ENCODE assay signal across 14 cellular contexts in the genomic region with DNA sequence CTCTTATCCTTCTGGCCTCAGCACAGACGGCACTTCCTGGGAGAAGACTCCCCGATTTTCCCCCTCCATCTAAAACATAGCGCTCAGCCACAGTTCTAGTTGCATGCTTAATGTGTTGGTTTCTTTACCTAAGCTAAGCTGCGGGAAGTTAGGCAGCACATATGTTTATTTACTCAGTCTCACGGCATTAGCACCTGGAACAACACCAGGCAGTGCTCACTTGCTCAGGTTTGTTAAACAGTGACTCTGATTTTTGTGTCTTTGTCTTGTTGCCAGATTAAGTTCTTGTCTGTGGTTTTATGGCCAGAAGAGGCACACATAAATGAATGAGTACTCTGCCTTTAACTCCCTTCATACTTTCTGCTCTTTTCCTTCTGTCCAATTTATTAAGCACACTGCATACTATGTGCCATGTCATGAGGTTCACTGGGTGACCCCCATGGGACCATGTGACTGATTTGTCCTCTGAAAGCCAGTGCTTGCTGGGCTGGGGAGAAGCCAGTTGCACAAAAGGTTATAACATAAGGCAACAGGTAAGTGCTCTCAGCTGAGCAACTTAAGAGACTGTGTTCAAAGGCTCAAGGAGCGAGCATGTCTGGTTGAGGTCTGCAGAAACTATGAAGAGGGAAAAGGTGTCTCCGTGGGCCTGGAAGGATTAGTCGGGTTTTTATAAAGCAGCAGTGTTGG.
DNase-seq lines count a peak whose midpoint lies in the region; ATAC-seq, FAIRE-seq and TF ChIP-seq lines count a peak whose summit lies in the region.
"Had no signal": no experiment of that assay in that cellular context is flagged by ENCODE, and none has a peak within 500 bp of the region (broad histone marks: within the 10 kb centered on the region; RNA-seq: fewer than 3 reads in every experiment).

No MANE protein-coding gene starts in this region.

- no peak for TF ChIP-seq POLR2A in gastrocnemius medialis (IDR thresholded peaks at IDR 0.05)

- H3K27me3 ChIP-seq in bronchial epithelial cell (ENCODE audit: control insufficient read depth, insufficient read depth, low read length) (no peaks in the 10 kb centered on the region), gastrocnemius medialis (no peaks in the 10 kb centered on the region)

- in situ Hi-C loops in gastrocnemius medialis (cut with MboI; ENCODE audit: low sequenced_read_pairs in 4 of 4), result no loop called here

- DNase-seq in NCI-H146 (lab: John Stamatoyannopoulos, UW), result peak; percentile 2
- no peak for DNase-seq in NCI-H146 treated with DMSO at 0.1 percent for 48 hours (lab: John Stamatoyannopoulos, UW; ENCODE audit: unreplicated experiment)
- DNase-seq in NCI-H2107 (lab: John Stamatoyannopoulos, UW), result peak; percentile 29
- DNase-seq in bronchial epithelial cell (ENCODE audit: low read depth), result peak; percentile 32
- DNase-seq in renal cortical epithelial cell (ENCODE audit: low read depth), result peak; percentile 71
- no peak for DNase-seq in gastrocnemius medialis
- no peak for DNase-seq in GM19240 (ENCODE audit: insufficient read length, low spot score)
- DNase-seq: 8988T; CD4-positive, alpha-beta memory T cell; left ventricle myocardium superior had no signal

- H3K36me3 ChIP-seq in bronchial epithelial cell (ENCODE audit: control insufficient read depth, insufficient read depth, low read length), result no peaks in the 10 kb centered on the region
- H3K36me3 ChIP-seq in gastrocnemius medialis, result no peaks in the 10 kb centered on the region

- intact Hi-C loops in gastrocnemius medialis (cut with DNase I; ENCODE audit: low total_unique reads), result no loop called here

- no peak for TF ChIP-seq CTCF in bronchial epithelial cell (IDR thresholded peaks at IDR 0.05; ENCODE audit: insufficient read depth, low read length, severe bottlenecking)
- TF ChIP-seq CTCF in gastrocnemius medialis (IDR thresholded peaks at IDR 0.05 in 4 of 5, conservative IDR thresholded peaks at IDR 0.05 in 1 of 5), result no peak

- peaks cover 41 to 51% of the 10 kb centered on the region in 2 donors for H3K4me1 ChIP-seq in gastrocnemius medialis

- H3K4me3 ChIP-seq in bronchial epithelial cell (ENCODE audit: low read depth, low read length), result no peak overlapping the region
- no peak overlapping the region for H3K4me3 ChIP-seq in gastrocnemius medialis
- H3K4me3 ChIP-seq: coronary artery, skin epidermis had no signal

- H3K9me3 ChIP-seq in gastrocnemius medialis, result no peaks in the 10 kb centered on the region

- no peak for ATAC-seq in gastrocnemius medialis
- no peak for ATAC-seq in HG02870 (IDR thresholded peaks at IDR 0.05; ENCODE audit: unreplicated experiment)
- ATAC-seq: activated naive CD4-positive, alpha-beta T cell treated with anti-CD3 and anti-CD28 coated beads, Interleukin-2, amount 50 U/mL, for 72 hours; left ventricle myocardium superior had no signal

- H3K27ac ChIP-seq in gastrocnemius medialis, result no peak overlapping the region
- H3K27ac ChIP-seq: coronary artery, skin epidermis had no signal

- FAIRE-seq in bronchial epithelial cell (lab: Jason Lieb, UNC), result no peak

Comparison
In these comparisons a context has a peak if more than half of its experiments do, and no peak if none do; other contexts are left out.
1. DNase-seq: peak in NCI-H146 (single experiment), NCI-H2107 (single experiment), bronchial epithelial cell (single experiment) and renal cortical epithelial cell (single experiment); none in NCI-H146 treated with DMSO at 0.1 percent for 48 hours (single experiment), gastrocnemius medialis (0 of 2) and GM19240 (single experiment).